10 cellular contexts compared by ENCODE assay signal in the genomic region with DNA sequence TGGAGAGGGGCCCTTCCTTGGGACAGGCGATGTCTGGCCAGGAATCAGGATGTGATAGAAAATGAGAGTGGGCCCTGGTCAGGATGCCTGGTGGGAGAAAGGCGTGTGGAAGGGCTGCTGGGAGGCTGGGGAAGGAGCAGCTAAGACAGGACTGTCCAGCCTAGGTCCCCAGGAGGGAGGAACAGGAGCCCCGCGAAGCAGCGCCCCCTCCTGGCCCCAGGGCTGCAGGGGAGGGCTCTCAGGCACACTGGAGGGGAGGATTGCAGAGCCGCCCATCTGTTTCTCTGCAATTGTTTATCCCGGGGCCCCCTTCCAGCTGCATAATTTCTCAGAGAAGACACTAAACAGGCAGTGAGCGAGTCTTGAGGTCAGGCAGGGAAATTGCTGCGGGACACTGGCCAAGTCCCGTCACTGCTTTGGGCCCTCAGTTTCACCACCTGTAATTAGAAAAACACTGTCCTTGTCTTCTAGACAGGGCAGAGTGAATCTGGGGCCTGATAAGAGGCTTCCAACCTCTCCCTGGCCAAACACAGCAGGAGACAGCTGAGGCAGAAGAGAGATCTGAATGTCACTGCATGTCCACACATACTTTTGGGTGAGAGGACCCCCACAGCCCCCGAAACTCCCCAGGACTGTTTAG. TPM values are rescaled to one million over a fixed set of nuclear protein-coding genes. Genes with fewer than 3 reads are reported as not detected.
A peak's percentile ranks its signal among the peaks of the same experiment; 100 is the strongest.
DNase-seq lines count a peak whose midpoint lies in the region; ATAC-seq and TF ChIP-seq lines count a peak whose summit lies in the region.
"Had no signal": no experiment of that assay in that cellular context is flagged by ENCODE, and none has a peak within 500 bp of the region (broad histone marks: within the 10 kb centered on the region; RNA-seq: fewer than 3 reads in every experiment).

No MANE protein-coding gene starts in this region.

- no peaks in the 10 kb centered on the region for H3K36me3 Mint-ChIP-seq in activated T-cell treated with anti-CD3 and anti-CD28 coated beads, Interleukin-2, amount 50 U/mL, for 72 hours (ENCODE audit: insufficient read depth in 2 of 2)

- no peak overlapping the region for H3K4me3 ChIP-seq in BE2C (ENCODE audit: low read depth, low read length)
- H3K4me3 ChIP-seq: lung had no signal

- peaks cover 42% of the 10 kb centered on the region for H3K27me3 Mint-ChIP-seq in activated T-cell treated with anti-CD3 and anti-CD28 coated beads, Interleukin-2, amount 50 U/mL, for 72 hours (ENCODE audit: low read depth)

- no peak for ATAC-seq in activated T-cell treated with anti-CD3 and anti-CD28 coated beads, Interleukin-2, amount 50 U/mL, for 72 hours (replicated peaks in 1 of 2)
- ATAC-seq in GM21423 (IDR thresholded peaks at IDR 0.05; ENCODE audit: unreplicated experiment) = no peak

- no peak overlapping the region for H3K27ac Mint-ChIP-seq in activated T-cell treated with anti-CD3 and anti-CD28 coated beads, Interleukin-2, amount 50 U/mL, for 72 hours

- H3K4me1 Mint-ChIP-seq in activated T-cell treated with anti-CD3 and anti-CD28 coated beads, Interleukin-2, amount 50 U/mL, for 72 hours (ENCODE audit: low read depth) = peaks cover 9% of the 10 kb centered on the region

- H3K4me3 Mint-ChIP-seq in activated T-cell treated with anti-CD3 and anti-CD28 coated beads, Interleukin-2, amount 50 U/mL, for 72 hours = no peak overlapping the region

- no peaks in the 10 kb centered on the region for H3K9me3 ChIP-seq in BE2C

- no peaks in the 10 kb centered on the region for H3K36me3 ChIP-seq in BE2C

- H3K4me1 ChIP-seq in BE2C = peaks cover 6% of the 10 kb centered on the region

- peaks cover 21% of the 10 kb centered on the region for H3K27me3 ChIP-seq in BE2C

- peak; percentile 57 for TF ChIP-seq CTCF in BE2C (IDR thresholded peaks at IDR 0.05; ENCODE audit: low read depth, low read length)

- DNase-seq in BE2C (peak; percentile 52), HCEC 1CT (peak; percentile 15), left kidney (ENCODE audit: low read depth, low spot score) (peak; percentile 51), NCI-H2029 (lab: John Stamatoyannopoulos, UW) (no peak), NCI-H510A treated with DMSO at 0.1 percent for 48 hours (lab: John Stamatoyannopoulos, UW) (no peak), pons (ENCODE audit: low spot score) (no peak)
- peak; percentile 41 for DNase-seq in activated T-cell treated with anti-CD3 and anti-CD28 coated beads, Interleukin-2, amount 50 U/mL, for 72 hours

- H3K9me3 Mint-ChIP-seq in activated T-cell treated with anti-CD3 and anti-CD28 coated beads, Interleukin-2, amount 50 U/mL, for 72 hours = no peaks in the 10 kb centered on the region

RNA-seq across cellular contexts. Expression of a gene that starts 3.9 kb away (rescaled TPM):
- 8.6 TPM for polyA plus RNA-seq in BE2C (2012; ENCODE audit: insufficient read depth, insufficient read length, low read depth)
- 1 to 10 TPM in 1 of 2 donors, under 1 TPM in 1; 0.58 to 1.1 TPM for total RNA-seq in activated T-cell treated with anti-CD3 and anti-CD28 coated beads, Interleukin-2, amount 50 U/mL, for 72 hours
- total RNA-seq: NCI-H460 had no signal
- polyA plus RNA-seq: lung had no signal

RNA-seq across cellular contexts. Expression of a gene that starts 31.4 kb away (rescaled TPM):
- polyA plus RNA-seq in BE2C (2012; ENCODE audit: insufficient read depth, insufficient read length, low read depth) = 60.5 TPM
- total RNA-seq in activated T-cell treated with anti-CD3 and anti-CD28 coated beads, Interleukin-2, amount 50 U/mL, for 72 hours = 10 to 100 TPM; 28.8 to 38.3 TPM

Comparison
In these comparisons a context has a peak if more than half of its experiments do, and no peak if none do; other contexts are left out.
1. DNase-seq: peak in BE2C (single experiment), HCEC 1CT (single experiment), activated T-cell treated with anti-CD3 and anti-CD28 coated beads, Interleukin-2, amount 50 U/mL, for 72 hours (2 of 2) and left kidney (single experiment); none in NCI-H2029 (single experiment), NCI-H510A treated with DMSO at 0.1 percent for 48 hours (single experiment) and pons (single experiment).